Comparison of ENCODE assay signal across 8 cellular contexts in genomic region chr9:136363606-136364368, GRCh38. TPM values are rescaled to one million over a fixed set of nuclear protein-coding genes. Genes with fewer than 3 reads are reported as not detected.
DNase-seq lines count a peak whose midpoint lies in the region; ATAC-seq, FAIRE-seq and TF ChIP-seq lines count a peak whose summit lies in the region.

Gene DNLZ (minus strand): TSS chr9:136363744. CDS start chr9:136363714, 30 bp downstream.

- peaks cover 2% of the 10 kb centered on the region for H3K4me1 Mint-ChIP-seq in astrocyte (ENCODE audit: low read depth, unreplicated experiment)

- no peaks in the 10 kb centered on the region for H3K9me3 Mint-ChIP-seq in astrocyte (ENCODE audit: unreplicated experiment)

- TF ChIP-seq CTCF in astrocyte (IDR thresholded peaks at IDR 0.05; ENCODE audit: insufficient read depth, low read depth, low read length) (peak; percentile 54), hepatocyte (IDR thresholded peaks at IDR 0.05; ENCODE audit: poor library complexity) (peak; percentile 92)

- DNase-seq in NCI-H1436 (lab: John Stamatoyannopoulos, UW): peak; percentile 84
- no peak for DNase-seq in NCI-H1436 treated with DMSO at 0.1 percent for 48 hours (lab: John Stamatoyannopoulos, UW)
- DNase-seq in NCI-H1417 treated with DMSO at 0.1 percent for 48 hours (lab: John Stamatoyannopoulos, UW): peak; percentile 65
- peak; percentile 83 for DNase-seq in T-helper 9 cell
- DNase-seq in astrocyte (ENCODE audit: low read depth): peak; percentile 41
- peak; percentile 95 for DNase-seq in hepatocyte (ENCODE audit: low spot score)
- DNase-seq in sciatic nerve (ENCODE audit: low spot score): peak; percentile 90

- peaks cover 22% of the 10 kb centered on the region for H3K4me1 ChIP-seq in astrocyte (ENCODE audit: insufficient read depth, low read length)
- peaks cover 6% of the 10 kb centered on the region for H3K4me1 ChIP-seq in hepatocyte (ENCODE audit: insufficient read depth)

- H3K9me3 ChIP-seq in astrocyte (ENCODE audit: insufficient read depth, low read depth, low read length) (no peaks in the 10 kb centered on the region), hepatocyte (ENCODE audit: low read depth) (no peaks in the 10 kb centered on the region)

- 49% methylated on average over 52 of the region's 83 CpGs for WGBS in hepatocyte (ENCODE audit: low lambda C conversion rate, missing lambda C conversion rate)

- peak within 1 kb of the TSS; percentile 71 for H3K4me3 ChIP-seq in astrocyte (ENCODE audit: insufficient read depth, low read depth, low read length)
- H3K4me3 ChIP-seq in hepatocyte: peak within 1 kb of the TSS; percentile 56

- peak within 1 kb of the TSS; percentile 83 for H3K4me3 Mint-ChIP-seq in astrocyte (ENCODE audit: unreplicated experiment)

- H2AFZ ChIP-seq in astrocyte (ENCODE audit: low read depth, low read length) (peak within 1 kb of the TSS; percentile 78), hepatocyte (peak within 1 kb of the TSS; percentile 30)

- peaks cover 21% of the 10 kb centered on the region for H4K20me1 ChIP-seq in astrocyte (ENCODE audit: insufficient read depth, low read length)
- no peaks in the 10 kb centered on the region for H4K20me1 ChIP-seq in hepatocyte (ENCODE audit: insufficient read depth, poor library complexity, severe bottlenecking)

- H3K36me3 ChIP-seq in astrocyte (ENCODE audit: insufficient read depth, low read length) (no peaks in the 10 kb centered on the region), hepatocyte (replicated peaks; ENCODE audit: insufficient read depth, low read depth) (no peaks in the 10 kb centered on the region)

- no peaks in the 10 kb centered on the region for H3K27me3 ChIP-seq in astrocyte (ENCODE audit: insufficient read depth, low read length)
- H3K27me3 ChIP-seq in hepatocyte: no peaks in the 10 kb centered on the region

- peak within 1 kb of the TSS; percentile 83 for H3K27ac Mint-ChIP-seq in astrocyte (ENCODE audit: unreplicated experiment)

- no peaks in the 10 kb centered on the region for H3K9me2 ChIP-seq in hepatocyte (replicated peaks; ENCODE audit: insufficient read depth)

- no peaks in the 10 kb centered on the region for H3K36me3 Mint-ChIP-seq in astrocyte (ENCODE audit: low read depth, unreplicated experiment)

- H3K79me2 ChIP-seq in astrocyte (ENCODE audit: insufficient read depth, low read length) (peaks cover 10% of the 10 kb centered on the region), hepatocyte (no peaks in the 10 kb centered on the region)

- H3K4me2 ChIP-seq in astrocyte (ENCODE audit: low read length): peak within 1 kb of the TSS; percentile 85
- peak within 1 kb of the TSS; percentile 68 for H3K4me2 ChIP-seq in hepatocyte

- no peaks in the 10 kb centered on the region for H3K27me3 Mint-ChIP-seq in astrocyte (ENCODE audit: low read depth, unreplicated experiment)

- FAIRE-seq in astrocyte (lab: Jason Lieb, UNC): no peak

- ATAC-seq in HG02840 (IDR thresholded peaks at IDR 0.05; ENCODE audit: low FRiP score, unreplicated experiment) (peak; percentile 57), sciatic nerve (peak; percentile 41)

- intact Hi-C loops in sciatic nerve (cut with DNase I): no loop called here

- peak within 1 kb of the TSS; percentile 65 for H3K27ac ChIP-seq in astrocyte (ENCODE audit: low read depth, low read length)
- peak within 1 kb of the TSS; percentile 90 for H3K27ac ChIP-seq in hepatocyte

- H3K9ac ChIP-seq in astrocyte (ENCODE audit: low read length): peak within 1 kb of the TSS; percentile 88

RNA-seq across cellular contexts. Expression of gene DNLZ, which starts in this region (rescaled TPM):
- total RNA-seq in astrocyte (14.0 and 17.4 TPM in 2 replicates), hepatocyte (10.4 and 21.5 TPM in 2 replicates), sciatic nerve (24.6 TPM)
- 24.3 and 25.3 TPM in 2 replicates for polyA plus RNA-seq in hepatocyte
